In genomic region chr1:54507033-54507432, GRCh38 we compare ENCODE assay signal across 16 cellular contexts. TPM values are rescaled to one million over a fixed set of nuclear protein-coding genes. Genes with fewer than 3 reads are reported as not detected.
DNase-seq lines count a peak whose midpoint lies in the region; ATAC-seq, FAIRE-seq and TF ChIP-seq lines count a peak whose summit lies in the region.
"Had no signal": no experiment of that assay in that cellular context is flagged by ENCODE, and none has a peak within 500 bp of the region (broad histone marks: within the 10 kb centered on the region; RNA-seq: fewer than 3 reads in every experiment).

No MANE protein-coding gene starts in this region.

- H3K36me3 Mint-ChIP-seq in H9 (ENCODE audit: insufficient read depth in 1 of 3, low read depth in 3 of 3) (no peaks in the 10 kb centered on the region), HFFc6 (ENCODE audit: low read depth) (no peaks in the 10 kb centered on the region), astrocyte (ENCODE audit: low read depth, unreplicated experiment) (no peaks in the 10 kb centered on the region)

- no peaks in the 10 kb centered on the region; the same call in 1 of the 2 replicates for H3K27me3 Mint-ChIP-seq in H9 (ENCODE audit: low read depth)
- peaks cover 4% of the 10 kb centered on the region for H3K27me3 Mint-ChIP-seq in HFFc6 (ENCODE audit: insufficient read depth)
- H3K27me3 Mint-ChIP-seq in astrocyte (ENCODE audit: low read depth, unreplicated experiment), result peaks cover 2% of the 10 kb centered on the region

- H3K4ac ChIP-seq in H9 (ENCODE audit: low read depth, low read length) (no peak overlapping the region), trophoblast cell (ENCODE audit: low read depth, low read length) (peak overlapping the region; percentile 9)

- H3K4me3 Mint-ChIP-seq in H9, result peak overlapping the region in 1 of 2 experiments; percentile 8; a peak in 1 of 5 replicates
- H3K4me3 Mint-ChIP-seq in HFFc6, result no peak overlapping the region
- peak overlapping the region; percentile 60 for H3K4me3 Mint-ChIP-seq in astrocyte (ENCODE audit: unreplicated experiment)
- H3K4me3 Mint-ChIP-seq: B cell; CD4-positive, alpha-beta T cell; GM23338 had no signal

- H3K9me3 Mint-ChIP-seq in H9, result no peaks in the 10 kb centered on the region
- no peaks in the 10 kb centered on the region for H3K9me3 Mint-ChIP-seq in HFFc6
- peaks cover 3% of the 10 kb centered on the region for H3K9me3 Mint-ChIP-seq in astrocyte (ENCODE audit: unreplicated experiment)
- H3K9me3 Mint-ChIP-seq: CD4-positive, alpha-beta T cell; GM23338 had no signal

- H4K5ac ChIP-seq in H9 (ENCODE audit: insufficient read length, low read depth, low read length), result no peak overlapping the region

- no peaks in the 10 kb centered on the region for H3K36me3 ChIP-seq in astrocyte (ENCODE audit: insufficient read depth, low read length)
- H3K36me3 ChIP-seq in trophoblast cell (ENCODE audit: control insufficient read depth in 1 of 2, insufficient read depth in 2 of 2, low read length in 2 of 2), result no peaks in the 10 kb centered on the region

- H2AFZ ChIP-seq in H9 (ENCODE audit: low read length) (no peak overlapping the region), astrocyte (ENCODE audit: low read depth, low read length) (peak overlapping the region; percentile 49), trophoblast cell (ENCODE audit: insufficient read depth, low read length, poor library complexity) (peak overlapping the region; percentile 21)
- H2AFZ ChIP-seq: GM23338 had no signal

- no peak overlapping the region for H4K12ac ChIP-seq in trophoblast cell (ENCODE audit: low read depth, low read length)

- H3K23me2 ChIP-seq in H9 (ENCODE audit: insufficient read length, low read depth, low read length, poor library complexity, severe bottlenecking), result no peaks in the 10 kb centered on the region

- H2AK5ac ChIP-seq in H9 (ENCODE audit: insufficient read length, low read length), result no peak overlapping the region
- H2AK5ac ChIP-seq in trophoblast cell (ENCODE audit: low read length), result peak overlapping the region; percentile 45

- H3K27me3 ChIP-seq in H9 (ENCODE audit: insufficient read depth, low read length) (no peaks in the 10 kb centered on the region), astrocyte (ENCODE audit: insufficient read depth, low read length) (no peaks in the 10 kb centered on the region), trophoblast cell (ENCODE audit: insufficient read depth, low read length) (no peaks in the 10 kb centered on the region)

- peak overlapping the region; percentile 52; the same call in 1 of the 2 replicates for H2BK15ac ChIP-seq in H9 (ENCODE audit: low read depth, low read length)

- H3K79me1 ChIP-seq in H9 (ENCODE audit: insufficient read depth, low read depth, low read length, poor library complexity, severe bottlenecking) (no peaks in the 10 kb centered on the region), trophoblast cell (ENCODE audit: low read length) (peaks cover 20% of the 10 kb centered on the region)

- no peak for FAIRE-seq in astrocyte (lab: Jason Lieb, UNC)
- FAIRE-seq: A204.1, GM12878 had no signal

- H2BK120ac ChIP-seq in H9 (ENCODE audit: low read depth, low read length, poor library complexity, severe bottlenecking) (no peak overlapping the region), trophoblast cell (ENCODE audit: insufficient read depth, low read length, poor library complexity) (peak overlapping the region; percentile 71)

- H3K18ac ChIP-seq in H9 (ENCODE audit: insufficient read length, low read depth, low read length) (no peak overlapping the region), trophoblast cell (ENCODE audit: low read length) (peak overlapping the region; percentile 48)

- H3K4me2 ChIP-seq in H9 (ENCODE audit: insufficient read depth, insufficient read length, low read length) (no peak overlapping the region), astrocyte (ENCODE audit: low read length) (peak overlapping the region; percentile 13), trophoblast cell (ENCODE audit: low read length) (no peak overlapping the region)
- H3K4me2 ChIP-seq: GM23338 had no signal

- TF ChIP-seq CTCF in H9 (conservative IDR thresholded peaks at IDR 0.05) (no peak), HFFc6 (IDR thresholded peaks at IDR 0.05) (no peak), astrocyte (IDR thresholded peaks at IDR 0.05; ENCODE audit: insufficient read depth, low read depth, low read length) (no peak)

- ATAC-seq in GM18907 (IDR thresholded peaks at IDR 0.05; ENCODE audit: unreplicated experiment), result no peak
- no peak for ATAC-seq in HG03097 (IDR thresholded peaks at IDR 0.05; ENCODE audit: low FRiP score, unreplicated experiment)
- ATAC-seq: GM23338 had no signal

- no peak overlapping the region for H3K23ac ChIP-seq in H9 (ENCODE audit: insufficient read length, low read depth, low read length)
- no peak overlapping the region for H3K23ac ChIP-seq in trophoblast cell (ENCODE audit: low read length)

- H3K27ac Mint-ChIP-seq in H9 (no peak overlapping the region; a peak in 2 of 7 replicates), HFFc6 (0 out of 2 replicates have a peak overlapping the region, but pooled peaks have one; percentile 58), astrocyte (ENCODE audit: unreplicated experiment) (peak overlapping the region; percentile 81)
- H3K27ac Mint-ChIP-seq: B cell; CD4-positive, alpha-beta T cell; GM23338 had no signal

- no peak overlapping the region for H2BK5ac ChIP-seq in H9 (ENCODE audit: insufficient read length, low read length)
- peak overlapping the region; percentile 37 for H2BK5ac ChIP-seq in trophoblast cell (ENCODE audit: low read depth, low read length, poor library complexity)

- H3K4me3 ChIP-seq in astrocyte (ENCODE audit: insufficient read depth, low read depth, low read length) (no peak overlapping the region), trophoblast cell (ENCODE audit: low read depth, low read length) (no peak overlapping the region)
- H3K4me3 ChIP-seq: GM12878, GM23338 had no signal

- H3K4me1 Mint-ChIP-seq in H9 (peaks cover 9 to 15% of the 10 kb centered on the region in 2 experiments), HFFc6 (ENCODE audit: low read depth) (peaks cover 19% of the 10 kb centered on the region), astrocyte (ENCODE audit: low read depth, unreplicated experiment) (peaks cover 24% of the 10 kb centered on the region)
- H3K4me1 Mint-ChIP-seq: B cell had no signal

- H4K20me1 ChIP-seq in H9 (ENCODE audit: control insufficient read depth, insufficient read depth, insufficient read length) (no peaks in the 10 kb centered on the region), astrocyte (ENCODE audit: insufficient read depth, low read length) (no peaks in the 10 kb centered on the region)

- no peak overlapping the region for H3K14ac ChIP-seq in H9 (ENCODE audit: insufficient read depth, low read length)
- peak overlapping the region; percentile 55 for H3K14ac ChIP-seq in trophoblast cell (ENCODE audit: low read length)

- H3K9ac ChIP-seq in H9 (ENCODE audit: extremely low read depth, insufficient read length, low read length) (no peak overlapping the region), astrocyte (ENCODE audit: low read length) (no peak overlapping the region), trophoblast cell (ENCODE audit: low read length) (no peak overlapping the region)

- no peak overlapping the region for H4K8ac ChIP-seq in H9 (replicated peaks; ENCODE audit: insufficient read length, low read depth, low read length)
- peak overlapping the region; percentile 46 for H4K8ac ChIP-seq in trophoblast cell (ENCODE audit: low read depth, low read length)

- H3K4me1 ChIP-seq in H9 (ENCODE audit: insufficient read depth, low read length) (no peaks in the 10 kb centered on the region), astrocyte (ENCODE audit: insufficient read depth, low read length) (peaks cover 6% of the 10 kb centered on the region), trophoblast cell (ENCODE audit: control insufficient read depth in 1 of 2, insufficient read depth in 2 of 2, low read length in 2 of 2) (peaks cover 15 to 16% of the 10 kb centered on the region in 2 experiments)

- H3K9me3 ChIP-seq in H9 (ENCODE audit: control insufficient read depth, low read depth, low read length), result no peaks in the 10 kb centered on the region
- H3K9me3 ChIP-seq in astrocyte (ENCODE audit: insufficient read depth, low read depth, low read length), result no peaks in the 10 kb centered on the region
- no peaks in the 10 kb centered on the region for H3K9me3 ChIP-seq in trophoblast cell (ENCODE audit: insufficient read depth, low read depth, low read length)

- no CpG with 5 or more reads among the region's 8 CpGs for WGBS in H9 (ENCODE audit: extremely low coverage, insufficient read length, low lambda C conversion rate)
- no CpG with 5 or more reads among the region's 8 CpGs for WGBS in trophoblast cell (ENCODE audit: extremely low coverage, insufficient coverage, insufficient read length)

- no peak overlapping the region for H3K56ac ChIP-seq in H9 (ENCODE audit: insufficient read length, low read depth, low read length)

- H3K79me2 ChIP-seq in H9 (ENCODE audit: insufficient read depth, low read length), result no peaks in the 10 kb centered on the region
- no peaks in the 10 kb centered on the region for H3K79me2 ChIP-seq in astrocyte (ENCODE audit: insufficient read depth, low read length)
- no peaks in the 10 kb centered on the region for H3K79me2 ChIP-seq in trophoblast cell (ENCODE audit: control insufficient read depth, insufficient read depth, low read length, poor library complexity)

- DNase-seq in H9 (no peak), HFFc6 (no peak), astrocyte (ENCODE audit: low read depth) (no peak), trophoblast cell (no peak)
- no peak for DNase-seq in activated CD4-positive, alpha-beta T cell treated with anti-CD3 and anti-CD28 coated beads for 48 hours
- DNase-seq: C1 segment of cervical spinal cord; Calu3; CD4-positive, alpha-beta T cell; DMS 273 treated with DMSO at 0.1 percent for 48 hours; H7 had no signal

- no peak overlapping the region for H3T11ph ChIP-seq in H9 (ENCODE audit: low read length)

- H2BK12ac ChIP-seq in H9 (ENCODE audit: insufficient read length, low read depth, low read length) (no peak overlapping the region), trophoblast cell (ENCODE audit: low read length) (peak overlapping the region; percentile 75)

- H2BK20ac ChIP-seq in H9 (ENCODE audit: low read depth, low read length, poor library complexity, severe bottlenecking), result no peak overlapping the region

- H4K91ac ChIP-seq in H9 (ENCODE audit: insufficient read length, low read depth, low read length) (no peak overlapping the region), trophoblast cell (ENCODE audit: low read depth, low read length) (peak overlapping the region; percentile 82)

- H3K27ac ChIP-seq in H9 (ENCODE audit: insufficient read length, low read depth, low read length) (no peak overlapping the region), astrocyte (ENCODE audit: low read depth, low read length) (no peak overlapping the region), trophoblast cell (ENCODE audit: low read depth, low read length) (no peak overlapping the region)

RNA-seq across cellular contexts. Expression of gene ACOT11, which starts 41.0 kb away (rescaled TPM):
- total RNA-seq in H9 (2021) (3.6 and 4.0 TPM in 2 replicates), astrocyte (1.5 and 2.7 TPM in 2 replicates)
- 1 to 10 TPM; 2.9 to 4.8 (median 3.8) TPM for total RNA-seq in HFFc6 (2021; fragmentation: NEBNext Ultra II Directional; extraction: Animal tissue kit (Norgen Biotek cat#: 25700))
- 4.2 and 5.0 TPM in 2 replicates for polyA plus RNA-seq in trophoblast cell (2013)

Comparison
In these comparisons a context has a peak if more than half of its experiments do, and no peak if none do; other contexts are left out.
1. H3K27ac Mint-ChIP-seq: peak in HFFc6 (single experiment) and astrocyte (single experiment); none in H9 (0 of 3).